ENCODE assay signal across 2 cellular contexts in genomic region chr9:116456490-116457088, GRCh38.
TF ChIP-seq lines count a peak whose summit lies in the region.

No MANE protein-coding gene starts in this region.

TF ChIP-seq in HepG2, 621 proteins besides CTCF, POLR2A, EP300 and RAD21 (continued from another document):
- TF ChIP-seq ZNF280D (CRISPR knock-in tag; IDR thresholded peaks at IDR 0.05), result no peak
- TF ChIP-seq SETDB1 (CRISPR knock-in tag; IDR thresholded peaks at IDR 0.05; ENCODE audit: borderline replicate concordance), result no peak
- TF ChIP-seq ZNF121 (CRISPR knock-in tag; IDR thresholded peaks at IDR 0.05), result no peak
- TF ChIP-seq ZNF431 (CRISPR knock-in tag; IDR thresholded peaks at IDR 0.05; ENCODE audit: borderline replicate concordance, low read depth), result peak; percentile 64; the same call in 1 of the 2 replicates
- no peak for TF ChIP-seq GZF1 (CRISPR knock-in tag; IDR thresholded peaks at IDR 0.05)

TF ChIP-seq in K562, 482 proteins besides CTCF, POLR2A, EP300 and RAD21 (continued from another document):
- TF ChIP-seq ZNF280A (IDR thresholded peaks at IDR 0.05; ENCODE audit: low read depth, partially characterized antibody) (peak; percentile 85), ETS2 (tag; IDR thresholded peaks at IDR 0.05; ENCODE audit: borderline replicate concordance, poor library complexity, severe bottlenecking) (no peak), CBX3 (IDR thresholded peaks at IDR 0.05; ENCODE audit: borderline replicate concordance in 1 of 2, low read length in 2 of 2) (peak in 1 of 2 experiments; percentile 86; a peak in 2 of 3 replicates), ZNF431 (CRISPR knock-in tag; IDR thresholded peaks at IDR 0.05) (peak; percentile 100), KDM1A (IDR thresholded peaks at IDR 0.05) (peak in 1 of 2 experiments; percentile 24; a peak in 1 of 4 replicates), CHAMP1 (IDR thresholded peaks at IDR 0.05) (peak; percentile 86), CREB1 (IDR thresholded peaks at IDR 0.05) (no peak), CREB1 (CRISPR knock-in tag; IDR thresholded peaks at IDR 0.05) (no peak), ZNF24 (IDR thresholded peaks at IDR 0.05) (no peak), SAP30 (IDR thresholded peaks at IDR 0.05; ENCODE audit: borderline replicate concordance, insufficient read depth, low read depth, low read length, poor library complexity, severe bottlenecking) (no peak), BCOR (IDR thresholded peaks at IDR 0.05) (0 out of 2 replicates have a peak, but pooled peaks have one; percentile 16), ZNF274 (IDR thresholded peaks at IDR 0.05; ENCODE audit: borderline replicate concordance, low read depth, low read length) (no peak), ATF3 (IDR thresholded peaks at IDR 0.05) (no peak), ATF3 (CRISPR knock-in tag; conservative IDR thresholded peaks at IDR 0.05) (no peak), ZEB2 (IDR thresholded peaks at IDR 0.05) (peak; percentile 73; the same call in 1 of the 2 replicates), KHSRP (IDR thresholded peaks at IDR 0.05) (no peak), BDP1 (IDR thresholded peaks at IDR 0.05; ENCODE audit: insufficient read depth, insufficient read length) (no peak), TRIM24 (IDR thresholded peaks at IDR 0.05) (peak; percentile 89 to 93), ZNF444 (CRISPR knock-in tag; IDR thresholded peaks at IDR 0.05) (no peak), TRIM28 (IDR thresholded peaks at IDR 0.05) (peak; percentile 61; the same call in 1 of the 2 replicates), SNIP1 (IDR thresholded peaks at IDR 0.05; ENCODE audit: low read depth) (no peak), FIP1L1 (IDR thresholded peaks at IDR 0.05; ENCODE audit: low read depth, low read length, poor library complexity, severe bottlenecking) (no peak), ZFP36 (IDR thresholded peaks at IDR 0.05; ENCODE audit: low read depth, low read length, partially characterized antibody) (peak; percentile 69), YBX1 (IDR thresholded peaks at IDR 0.05) (no peak), NR2F6 (CRISPR knock-in tag; IDR thresholded peaks at IDR 0.05) (no peak)
